23 cellular contexts compared by ENCODE assay signal in genomic region chr18:14531659-14532058, GRCh38. TPM values are rescaled to one million over a fixed set of nuclear protein-coding genes. Genes with fewer than 3 reads are reported as not detected.
"Had no signal": no experiment of that assay in that cellular context is flagged by ENCODE, and none has a peak within 500 bp of the region (broad histone marks: within the 10 kb centered on the region; RNA-seq: fewer than 3 reads in every experiment).

No MANE protein-coding gene starts in this region.

RNA-seq across cellular contexts. Expression of gene POTEC, which starts 11.7 kb away (rescaled TPM):
- total RNA-seq: activated CD4-positive, alpha-beta memory T cell treated with anti-CD3 and anti-CD28 coated beads for 36 hours; activated CD4-positive, alpha-beta T cell treated with anti-CD3 and anti-CD28 coated beads, Interleukin-2, amount 10 ng/mL, durations not matched to agents 24 days and 14 days; activated CD8-positive, alpha-beta memory T cell treated with anti-CD3 and anti-CD28 coated beads for 36 hours; activated naive CD4-positive, alpha-beta T cell treated with anti-CD3 and anti-CD28 coated beads for 36 hours; activated naive CD8-positive, alpha-beta T cell treated with anti-CD3 and anti-CD28 coated beads for 36 hours; activated T-helper 1 cell treated with anti-CD3 and anti-CD28 coated beads, Interleukin-12 subunit alpha, Interleukin-12 subunit beta, Interleukin-2, Interleukin-4 antibody, amounts not matched to agents 30 ng/mL and 10 ng/mL and 1 ng/mL, durations not matched to agents 14 hours and 24 hours and 36 hours; adrenal gland; aorta; chondrocyte; endothelial cell of umbilical vein; esophagus mucosa; gastroesophageal sphincter; left colon; liver; mesothelial cell of epicardium; naive thymus-derived CD4-positive, alpha-beta T cell; ovary; progenitor cell of endocrine pancreas; sigmoid colon; uterus had no signal
- polyA plus RNA-seq: adrenal gland; aorta; endothelial cell of umbilical vein; keratinocyte; liver; naive thymus-derived CD4-positive, alpha-beta T cell; neural cell; ovary; sigmoid colon; small intestine had no signal
